ENCODE assay signal across 1 cellular context in genomic region chr20:20683922-20684321, GRCh38.
TF ChIP-seq lines count a peak whose summit lies in the region.

No MANE protein-coding gene starts in this region.

TF ChIP-seq in H1, 55 proteins besides CTCF, POLR2A, EP300 and RAD21 (continued from another document):
- TF ChIP-seq SP1 (IDR thresholded peaks at IDR 0.05; ENCODE audit: low read depth, low read length) (no peak), CHD7 (IDR thresholded peaks at IDR 0.05; ENCODE audit: insufficient replicate concordance, low read length) (no peak), BRCA1 (IDR thresholded peaks at IDR 0.05; ENCODE audit: low read depth, low read length) (no peak), NRF1 (IDR thresholded peaks at IDR 0.05; ENCODE audit: low read depth, low read length) (no peak), PHF8 (conservative IDR thresholded peaks at IDR 0.05; ENCODE audit: low read depth, low read length) (no peak), TEAD4 (IDR thresholded peaks at IDR 0.05; ENCODE audit: low read depth, low read length) (no peak), TCF12 (IDR thresholded peaks at IDR 0.05; ENCODE audit: low read depth, low read length) (no peak), RXRA (IDR thresholded peaks at IDR 0.05; ENCODE audit: insufficient read depth, low read depth, low read length) (no peak), KDM4A (IDR thresholded peaks at IDR 0.05; ENCODE audit: low read depth, low read length, severe bottlenecking) (no peak)
